In genomic region chr1:21926814-21927530, GRCh38 we compare ENCODE assay signal across 13 cellular contexts. TPM values are rescaled to one million over a fixed set of nuclear protein-coding genes. Genes with fewer than 3 reads are reported as not detected.
DNase-seq lines count a peak whose midpoint lies in the region; ATAC-seq and TF ChIP-seq lines count a peak whose summit lies in the region.
"Had no signal": no experiment of that assay in that cellular context is flagged by ENCODE, and none has a peak within 500 bp of the region (broad histone marks: within the 10 kb centered on the region; RNA-seq: fewer than 3 reads in every experiment).

No MANE protein-coding gene starts in this region.

- CTCF ChIA-PET in activated CD8-positive, alpha-beta T cell treated with anti-CD3 and anti-CD28 coated beads, Interleukin-2, amount 10 ng/mL, durations not matched to agents 7 days and 5 days (lab: Charles Lee) = no interaction called here

- H3K4me1 Mint-ChIP-seq in mesothelial cell of epicardium = peaks cover 63% of the 10 kb centered on the region
- H3K4me1 Mint-ChIP-seq in activated CD8-positive, alpha-beta T cell treated with anti-CD3 and anti-CD28 coated beads, Interleukin-2, amount 10 ng/mL, durations not matched to agents 7 days and 5 days (ENCODE audit: low read depth) = no peaks in the 10 kb centered on the region
- H3K4me1 Mint-ChIP-seq: activated B cell treated with CpG ODN at 0.5 μM for 24 hours had no signal

- no peaks in the 10 kb centered on the region for H3K27me3 Mint-ChIP-seq in mesothelial cell of epicardium (ENCODE audit: low read depth)
- no peaks in the 10 kb centered on the region for H3K27me3 Mint-ChIP-seq in activated CD8-positive, alpha-beta T cell treated with anti-CD3 and anti-CD28 coated beads, Interleukin-2, amount 10 ng/mL, durations not matched to agents 7 days and 5 days (ENCODE audit: low read depth)

- peak overlapping the region; percentile 66 to 79 for H3K9ac ChIP-seq in duodenal mucosa (ENCODE audit: low read depth in 1 of 2, low read length in 2 of 2)

- H3K4me3 Mint-ChIP-seq in mesothelial cell of epicardium = no peak overlapping the region
- no peak overlapping the region for H3K4me3 Mint-ChIP-seq in activated CD8-positive, alpha-beta T cell treated with anti-CD3 and anti-CD28 coated beads, Interleukin-2, amount 10 ng/mL, durations not matched to agents 7 days and 5 days
- H3K4me3 Mint-ChIP-seq: activated B cell treated with CpG ODN at 0.5 μM for 24 hours had no signal

- H3K27ac ChIP-seq in duodenal mucosa (ENCODE audit: low read depth, low read length) = peak overlapping the region; percentile 83
- H3K27ac ChIP-seq: HL-60 had no signal

- peak overlapping the region; percentile 50 for H3K27ac Mint-ChIP-seq in mesothelial cell of epicardium
- no peak overlapping the region for H3K27ac Mint-ChIP-seq in activated CD8-positive, alpha-beta T cell treated with anti-CD3 and anti-CD28 coated beads, Interleukin-2, amount 10 ng/mL, durations not matched to agents 7 days and 5 days
- H3K27ac Mint-ChIP-seq: activated B cell treated with CpG ODN at 0.5 μM for 24 hours had no signal

- H3K4me3 ChIP-seq in duodenal mucosa (ENCODE audit: low read depth in 1 of 2, low read length in 2 of 2) = no peak overlapping the region

- no peak for TF ChIP-seq CTCF in mesothelial cell of epicardium (IDR thresholded peaks at IDR 0.05; ENCODE audit: unreplicated experiment)

- H3K9me3 Mint-ChIP-seq in mesothelial cell of epicardium = no peaks in the 10 kb centered on the region
- no peaks in the 10 kb centered on the region for H3K9me3 Mint-ChIP-seq in activated CD8-positive, alpha-beta T cell treated with anti-CD3 and anti-CD28 coated beads, Interleukin-2, amount 10 ng/mL, durations not matched to agents 7 days and 5 days (ENCODE audit: insufficient read depth)
- H3K9me3 Mint-ChIP-seq: activated B cell treated with CpG ODN at 0.5 μM for 24 hours had no signal

- POLR2A ChIA-PET in activated CD8-positive, alpha-beta T cell treated with anti-CD3 and anti-CD28 coated beads, Interleukin-2, amount 10 ng/mL, durations not matched to agents 7 days and 5 days (lab: Charles Lee) = no interaction called here

- H3K4me1 ChIP-seq in duodenal mucosa (ENCODE audit: control insufficient read depth in 1 of 2, insufficient read depth in 2 of 2, low read length in 2 of 2) = peaks cover 80 to 81% of the 10 kb centered on the region in 2 donors

- no peaks in the 10 kb centered on the region for H3K27me3 ChIP-seq in duodenal mucosa (ENCODE audit: control insufficient read depth in 1 of 2, insufficient read depth in 2 of 2, low read length in 2 of 2)

- no peaks in the 10 kb centered on the region for H3K36me3 ChIP-seq in duodenal mucosa (ENCODE audit: control insufficient read depth in 1 of 2, insufficient read depth in 2 of 2, low read length in 2 of 2)

- ATAC-seq in activated CD8-positive, alpha-beta T cell treated with anti-CD3 and anti-CD28 coated beads, Interleukin-2, amount 10 ng/mL, durations not matched to agents 7 days and 5 days = no peak

- no peaks in the 10 kb centered on the region for H3K36me3 Mint-ChIP-seq in mesothelial cell of epicardium
- no peaks in the 10 kb centered on the region for H3K36me3 Mint-ChIP-seq in activated CD8-positive, alpha-beta T cell treated with anti-CD3 and anti-CD28 coated beads, Interleukin-2, amount 10 ng/mL, durations not matched to agents 7 days and 5 days (ENCODE audit: low read depth)

- peak; percentile 90 for DNase-seq in GM04504 (ENCODE audit: low read depth)
- DNase-seq in mesothelial cell of epicardium (ENCODE audit: low spot score in 2 of 2, unreplicated experiment in 2 of 2) = no peak
- peak; percentile 85 for DNase-seq in stromal cell of bone marrow (ENCODE audit: low read depth)
- DNase-seq in DMS53 treated with DMSO at 0.1 percent for 48 hours (lab: John Stamatoyannopoulos, UW; ENCODE audit: unreplicated experiment) = no peak
- no peak for DNase-seq in medulla oblongata (ENCODE audit: extremely low spot score)
- DNase-seq in posterior cingulate gyrus = no peak
- no peak for DNase-seq in activated CD8-positive, alpha-beta T cell treated with anti-CD3 and anti-CD28 coated beads, Interleukin-2, amount 10 ng/mL, durations not matched to agents 7 days and 5 days
- DNase-seq: activated B cell treated with CpG ODN at 0.5 μM for 24 hours, mammary epithelial cell, NCI-H1694 had no signal

- no peaks in the 10 kb centered on the region for H3K9me3 ChIP-seq in duodenal mucosa (ENCODE audit: control insufficient read depth in 1 of 2, low read length in 2 of 2)

- intact Hi-C loops in posterior cingulate gyrus (cut with DNase I) = no loop called here

RNA-seq across cellular contexts. Expression of gene HSPG2, which starts 10.1 kb away (rescaled TPM):
- 221 to 226 TPM (median 221 TPM) in 3 replicates for total RNA-seq in mesothelial cell of epicardium
- 1 to 10 TPM; 3.2 to 3.8 TPM for total RNA-seq in activated CD8-positive, alpha-beta T cell treated with anti-CD3 and anti-CD28 coated beads, Interleukin-2, amount 10 ng/mL, durations not matched to agents 7 days and 5 days

RNA-seq across cellular contexts. Expression of gene CELA3B, which starts 49.9 kb away (rescaled TPM):
- total RNA-seq in mesothelial cell of epicardium = not detected in 3 replicates
- total RNA-seq in activated CD8-positive, alpha-beta T cell treated with anti-CD3 and anti-CD28 coated beads, Interleukin-2, amount 10 ng/mL, durations not matched to agents 7 days and 5 days = not detected
- total RNA-seq: activated B cell treated with CpG ODN at 0.5 μM for 24 hours, mammary epithelial cell, RPMI7951 had no signal

Comparison
In these comparisons a context has a peak if more than half of its experiments do, and no peak if none do; other contexts are left out.
1. DNase-seq: peak in GM04504 (single experiment) and stromal cell of bone marrow (single experiment); none in mesothelial cell of epicardium (0 of 2), DMS53 treated with DMSO at 0.1 percent for 48 hours (single experiment), medulla oblongata (single experiment), posterior cingulate gyrus (0 of 10) and activated CD8-positive, alpha-beta T cell treated with anti-CD3 and anti-CD28 coated beads, Interleukin-2, amount 10 ng/mL, durations not matched to agents 7 days and 5 days (single experiment).
2. RNA of gene HSPG2, which starts 10.1 kb away (total RNA-seq): 221 to 226 TPM in mesothelial cell of epicardium; 3.2 to 3.8 TPM in activated CD8-positive, alpha-beta T cell treated with anti-CD3 and anti-CD28 coated beads, Interleukin-2, amount 10 ng/mL, durations not matched to agents 7 days and 5 days; every median in the first group is over 10 times any median in the second.